Comparison of ENCODE assay signal across 17 cellular contexts in genomic region chr3:190577225-190577624, GRCh38.
"Had no signal": no experiment of that assay in that cellular context is flagged by ENCODE, and none has a peak within 500 bp of the region (broad histone marks: within the 10 kb centered on the region; RNA-seq: fewer than 3 reads in every experiment).

No MANE protein-coding gene starts in this region.

- H3K4me3 Mint-ChIP-seq: activated T-helper 1 cell treated with anti-CD3 and anti-CD28 coated beads, Interleukin-12 subunit alpha, Interleukin-12 subunit beta, Interleukin-2, Interleukin-4 antibody, amounts not matched to agents 30 ng/mL and 10 ng/mL and 1 ng/mL, durations not matched to agents 14 hours and 24 hours and 36 hours; brain; nephron; stimulated activated naive B cell treated with anti-CD40 and anti-IgM and Interleukin-4, amounts not matched to agents 10 μg/mL and 1 μg/mL and 100 μg/mL, for 72 hours; WTC11 had no signal

- H3K27ac Mint-ChIP-seq: activated naive CD4-positive, alpha-beta T cell treated with anti-CD3 and anti-CD28 coated beads, Interleukin-2, amount 50 U/mL, for 72 hours; activated T-helper 1 cell treated with anti-CD3 and anti-CD28 coated beads, Interleukin-12 subunit alpha, Interleukin-12 subunit beta, Interleukin-2, Interleukin-4 antibody, amounts not matched to agents 30 ng/mL and 10 ng/mL and 1 ng/mL, durations not matched to agents 14 hours and 24 hours and 36 hours; brain; nephron; stimulated activated naive B cell treated with anti-CD40 and anti-IgM and Interleukin-4, amounts not matched to agents 10 μg/mL and 1 μg/mL and 100 μg/mL, for 72 hours; WTC11 had no signal

- H3K9me3 Mint-ChIP-seq: brain, nephron had no signal

- DNase-seq: aorta; dermis blood vessel endothelial cell; effector CD8-positive, alpha-beta T cell; erythroblast; foreskin fibroblast; heart right ventricle; islet precursor cell; left cardiac atrium; ovary; spleen; stimulated activated naive B cell treated with anti-CD40 and anti-IgM and Interleukin-4, amounts not matched to agents 10 μg/mL and 1 μg/mL and 100 μg/mL, for 72 hours; T1000 had no signal

- ATAC-seq: heart right ventricle; left cardiac atrium; stimulated activated naive B cell treated with anti-CD40 and anti-IgM and Interleukin-4, amounts not matched to agents 10 μg/mL and 1 μg/mL and 100 μg/mL, for 72 hours; WTC11 had no signal

- H3K36me3 Mint-ChIP-seq: brain had no signal

- H3K4me1 Mint-ChIP-seq: brain, nephron had no signal

- H3K27me3 Mint-ChIP-seq: brain; stimulated activated naive B cell treated with anti-CD40 and anti-IgM and Interleukin-4, amounts not matched to agents 10 μg/mL and 1 μg/mL and 100 μg/mL, for 72 hours had no signal
